ENCODE assay signal across 7 cellular contexts in the genomic region with DNA sequence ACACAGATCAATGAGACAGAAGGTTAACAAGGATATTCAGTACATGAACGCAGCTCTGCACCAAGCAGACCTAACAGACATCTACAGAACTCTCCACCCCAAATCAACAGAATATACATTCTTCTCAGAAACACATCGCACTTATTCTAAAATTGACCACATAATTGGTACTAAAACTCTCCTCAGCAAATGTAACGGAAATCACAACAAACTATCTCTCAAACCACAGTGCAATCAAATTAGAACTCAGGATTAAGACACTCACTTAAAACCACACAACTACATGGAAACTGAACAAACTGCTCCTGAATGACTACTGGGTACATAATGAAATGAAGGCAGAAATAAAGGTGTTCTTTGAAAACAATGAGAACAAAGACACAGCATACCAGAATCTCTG.
DNase-seq lines count a peak whose midpoint lies in the region; ATAC-seq and TF ChIP-seq lines count a peak whose summit lies in the region.
"Not testable (repeated sequence)": the region's sequence is repeated elsewhere in the genome, so short reads cannot be mapped to it uniquely, and the experiment has no call there.

No MANE protein-coding gene starts in this region.

- peaks cover 10% of the 10 kb centered on the region for H3K4me1 ChIP-seq in CD4-positive, alpha-beta memory T cell (ENCODE audit: insufficient read depth, low read length)

- H3K36me3 ChIP-seq in CD4-positive, alpha-beta memory T cell (ENCODE audit: insufficient read depth, low read length) = not testable (repeated sequence)

- H3K36me3 Mint-ChIP-seq in CD4-positive, alpha-beta memory T cell; T-cell; activated CD8-positive, alpha-beta T cell treated with anti-CD3 and anti-CD28 coated beads, Interleukin-2, amount 10 ng/mL, durations not matched to agents 7 days and 5 days (ENCODE audit: low read depth); activated T-helper 17 cell treated with anti-CD3 and anti-CD28 coated beads, Interleukin-2, amount 50 U/mL, for 72 hours (ENCODE audit: low read depth); central memory CD8-positive, alpha-beta T cell (ENCODE audit: insufficient read depth); progenitor cell of endocrine pancreas (ENCODE audit: insufficient read depth): not testable (repeated sequence)
- H3K36me3 Mint-ChIP-seq in activated CD4-positive, alpha-beta T cell treated with anti-CD3 and anti-CD28 coated beads, Interleukin-2, amount 10 ng/mL, durations not matched to agents 24 days and 14 days (ENCODE audit: low read depth) = peaks cover 20% of the 10 kb centered on the region

- not testable (repeated sequence) for H3K9me3 ChIP-seq in CD4-positive, alpha-beta memory T cell (ENCODE audit: control insufficient read depth in 1 of 2, low read length in 2 of 2)

- ATAC-seq in T-cell (replicated peaks in 1 of 4); activated CD8-positive, alpha-beta T cell treated with anti-CD3 and anti-CD28 coated beads, Interleukin-2, amount 10 ng/mL, durations not matched to agents 7 days and 5 days: not testable (repeated sequence)
- ATAC-seq in activated T-helper 17 cell treated with anti-CD3 and anti-CD28 coated beads, Interleukin-2, amount 50 U/mL, for 72 hours (replicated peaks) = peak; percentile 8
- ATAC-seq in central memory CD8-positive, alpha-beta T cell (replicated peaks; ENCODE audit: extremely low read depth, poor library complexity, severe bottlenecking) = peak; percentile 40

- POLR2A ChIA-PET in CD4-positive, alpha-beta memory T cell (lab: Charles Lee; ENCODE audit: partially characterized antibody); activated CD8-positive, alpha-beta T cell treated with anti-CD3 and anti-CD28 coated beads, Interleukin-2, amount 10 ng/mL, durations not matched to agents 7 days and 5 days (lab: Charles Lee): not testable (repeated sequence)
- POLR2A ChIA-PET in T-cell (lab: Charles Lee) = interaction anchor here in 1 of 2 donors (0.6 kb wide), 1 partner anchor 318 kb away, joined by 3 read pairs; no protein-coding TSS in a partner anchor

- H3K27ac ChIP-seq in CD4-positive, alpha-beta memory T cell (ENCODE audit: low read depth, low read length) = not testable (repeated sequence)

- not testable (repeated sequence) for H3K9me3 Mint-ChIP-seq in CD4-positive, alpha-beta memory T cell; activated CD8-positive, alpha-beta T cell treated with anti-CD3 and anti-CD28 coated beads, Interleukin-2, amount 10 ng/mL, durations not matched to agents 7 days and 5 days (ENCODE audit: insufficient read depth); activated T-helper 17 cell treated with anti-CD3 and anti-CD28 coated beads, Interleukin-2, amount 50 U/mL, for 72 hours; central memory CD8-positive, alpha-beta T cell; progenitor cell of endocrine pancreas (ENCODE audit: low read depth)
- peaks cover 0 to 21% (median 6%) of the 10 kb centered on the region in 3 donors for H3K9me3 Mint-ChIP-seq in T-cell
- H3K9me3 Mint-ChIP-seq in activated CD4-positive, alpha-beta T cell treated with anti-CD3 and anti-CD28 coated beads, Interleukin-2, amount 10 ng/mL, durations not matched to agents 24 days and 14 days = peaks cover 37% of the 10 kb centered on the region

- H3K27ac Mint-ChIP-seq in CD4-positive, alpha-beta memory T cell = peak overlapping the region; percentile 17 to 81 (median 66)
- H3K27ac Mint-ChIP-seq in T-cell (peak overlapping the region; percentile 37 to 52), progenitor cell of endocrine pancreas (peak overlapping the region; percentile 0)
- H3K27ac Mint-ChIP-seq in activated CD4-positive, alpha-beta T cell treated with anti-CD3 and anti-CD28 coated beads, Interleukin-2, amount 10 ng/mL, durations not matched to agents 24 days and 14 days = peak overlapping the region; percentile 56
- H3K27ac Mint-ChIP-seq in activated CD8-positive, alpha-beta T cell treated with anti-CD3 and anti-CD28 coated beads, Interleukin-2, amount 10 ng/mL, durations not matched to agents 7 days and 5 days = peak overlapping the region; percentile 28
- peak overlapping the region; percentile 63 for H3K27ac Mint-ChIP-seq in activated T-helper 17 cell treated with anti-CD3 and anti-CD28 coated beads, Interleukin-2, amount 50 U/mL, for 72 hours
- H3K27ac Mint-ChIP-seq in central memory CD8-positive, alpha-beta T cell (ENCODE audit: low read depth) = peak overlapping the region; percentile 88

- intact Hi-C loops in CD4-positive, alpha-beta memory T cell (cut with micrococcal nuclease) = loop anchor here (10.0 kb wide), 1 partner anchor 124 kb away; no protein-coding TSS in a partner anchor
- intact Hi-C loops in activated CD4-positive, alpha-beta T cell treated with anti-CD3 and anti-CD28 coated beads, Interleukin-2, amount 10 ng/mL, durations not matched to agents 24 days and 14 days (cut with micrococcal nuclease) = not testable (repeated sequence)

- peak in 1 of 5 donors; percentile 7 for DNase-seq in CD4-positive, alpha-beta memory T cell
- DNase-seq in T-cell; activated CD4-positive, alpha-beta T cell treated with anti-CD3 and anti-CD28 coated beads, Interleukin-2, amount 10 ng/mL, durations not matched to agents 24 days and 14 days; activated CD8-positive, alpha-beta T cell treated with anti-CD3 and anti-CD28 coated beads, Interleukin-2, amount 10 ng/mL, durations not matched to agents 7 days and 5 days; central memory CD8-positive, alpha-beta T cell (ENCODE audit: low spot score in 2 of 2); progenitor cell of endocrine pancreas (ENCODE audit: low spot score, unreplicated experiment): not testable (repeated sequence)

- CTCF ChIA-PET in CD4-positive, alpha-beta memory T cell (lab: Charles Lee; ENCODE audit: partially characterized antibody); T-cell (lab: Charles Lee): not testable (repeated sequence)
- CTCF ChIA-PET in activated CD8-positive, alpha-beta T cell treated with anti-CD3 and anti-CD28 coated beads, Interleukin-2, amount 10 ng/mL, durations not matched to agents 7 days and 5 days (lab: Charles Lee) = interaction anchor here (1.2 to 1.4 kb wide), 2 partner anchors 11 to 18 kb away, joined by 3 read pairs; no protein-coding TSS in a partner anchor

- peaks cover 28 to 45% (median 34%) of the 10 kb centered on the region in 4 donors for H3K4me1 Mint-ChIP-seq in CD4-positive, alpha-beta memory T cell
- H3K4me1 Mint-ChIP-seq in T-cell = peaks cover 5 to 37% (median 14%) of the 10 kb centered on the region in 3 donors
- peaks cover 21% of the 10 kb centered on the region for H3K4me1 Mint-ChIP-seq in activated CD4-positive, alpha-beta T cell treated with anti-CD3 and anti-CD28 coated beads, Interleukin-2, amount 10 ng/mL, durations not matched to agents 24 days and 14 days
- peaks cover 22% of the 10 kb centered on the region for H3K4me1 Mint-ChIP-seq in activated CD8-positive, alpha-beta T cell treated with anti-CD3 and anti-CD28 coated beads, Interleukin-2, amount 10 ng/mL, durations not matched to agents 7 days and 5 days (ENCODE audit: low read depth)
- H3K4me1 Mint-ChIP-seq in activated T-helper 17 cell treated with anti-CD3 and anti-CD28 coated beads, Interleukin-2, amount 50 U/mL, for 72 hours = peaks cover 19% of the 10 kb centered on the region
- H3K4me1 Mint-ChIP-seq in central memory CD8-positive, alpha-beta T cell = peaks cover 52% of the 10 kb centered on the region
- not testable (repeated sequence) for H3K4me1 Mint-ChIP-seq in progenitor cell of endocrine pancreas (ENCODE audit: low read depth)

- TF ChIP-seq CTCF in progenitor cell of endocrine pancreas (IDR thresholded peaks at IDR 0.05; ENCODE audit: unreplicated experiment) = not testable (repeated sequence)

- peak overlapping the region in 7 of 8 donors; percentile 1 to 68 (median 28) for H3K4me3 Mint-ChIP-seq in CD4-positive, alpha-beta memory T cell
- H3K4me3 Mint-ChIP-seq in T-cell; activated CD8-positive, alpha-beta T cell treated with anti-CD3 and anti-CD28 coated beads, Interleukin-2, amount 10 ng/mL, durations not matched to agents 7 days and 5 days; progenitor cell of endocrine pancreas (ENCODE audit: low read depth): not testable (repeated sequence)
- peak overlapping the region; percentile 4 for H3K4me3 Mint-ChIP-seq in activated CD4-positive, alpha-beta T cell treated with anti-CD3 and anti-CD28 coated beads, Interleukin-2, amount 10 ng/mL, durations not matched to agents 24 days and 14 days
- H3K4me3 Mint-ChIP-seq in activated T-helper 17 cell treated with anti-CD3 and anti-CD28 coated beads, Interleukin-2, amount 50 U/mL, for 72 hours = peak overlapping the region; percentile 52
- H3K4me3 Mint-ChIP-seq in central memory CD8-positive, alpha-beta T cell = peak overlapping the region; percentile 42

- not testable (repeated sequence) for H3K27me3 Mint-ChIP-seq in CD4-positive, alpha-beta memory T cell; T-cell; activated CD4-positive, alpha-beta T cell treated with anti-CD3 and anti-CD28 coated beads, Interleukin-2, amount 10 ng/mL, durations not matched to agents 24 days and 14 days; activated CD8-positive, alpha-beta T cell treated with anti-CD3 and anti-CD28 coated beads, Interleukin-2, amount 10 ng/mL, durations not matched to agents 7 days and 5 days (ENCODE audit: low read depth); activated T-helper 17 cell treated with anti-CD3 and anti-CD28 coated beads, Interleukin-2, amount 50 U/mL, for 72 hours; central memory CD8-positive, alpha-beta T cell; progenitor cell of endocrine pancreas

- H3K27me3 ChIP-seq in CD4-positive, alpha-beta memory T cell (ENCODE audit: insufficient read depth, low read length) = not testable (repeated sequence)

- not testable (repeated sequence) for H3K4me3 ChIP-seq in CD4-positive, alpha-beta memory T cell (ENCODE audit: low read length in 2 of 2)

Comparison
In these comparisons a context has a peak if more than half of its experiments do, and no peak if none do; other contexts are left out.
1. H3K27ac Mint-ChIP-seq: peak in every context shown above with its lines; median percentile 88 in central memory CD8-positive, alpha-beta T cell; 66 in CD4-positive, alpha-beta memory T cell; 63 in activated T-helper 17 cell treated with anti-CD3 and anti-CD28 coated beads, Interleukin-2, amount 50 U/mL, for 72 hours; 56 in activated CD4-positive, alpha-beta T cell treated with anti-CD3 and anti-CD28 coated beads, Interleukin-2, amount 10 ng/mL, durations not matched to agents 24 days and 14 days; 44 in T-cell; 28 in activated CD8-positive, alpha-beta T cell treated with anti-CD3 and anti-CD28 coated beads, Interleukin-2, amount 10 ng/mL, durations not matched to agents 7 days and 5 days; 0 in progenitor cell of endocrine pancreas.